Comparison of ENCODE assay signal across 15 cellular contexts in the genomic region with DNA sequence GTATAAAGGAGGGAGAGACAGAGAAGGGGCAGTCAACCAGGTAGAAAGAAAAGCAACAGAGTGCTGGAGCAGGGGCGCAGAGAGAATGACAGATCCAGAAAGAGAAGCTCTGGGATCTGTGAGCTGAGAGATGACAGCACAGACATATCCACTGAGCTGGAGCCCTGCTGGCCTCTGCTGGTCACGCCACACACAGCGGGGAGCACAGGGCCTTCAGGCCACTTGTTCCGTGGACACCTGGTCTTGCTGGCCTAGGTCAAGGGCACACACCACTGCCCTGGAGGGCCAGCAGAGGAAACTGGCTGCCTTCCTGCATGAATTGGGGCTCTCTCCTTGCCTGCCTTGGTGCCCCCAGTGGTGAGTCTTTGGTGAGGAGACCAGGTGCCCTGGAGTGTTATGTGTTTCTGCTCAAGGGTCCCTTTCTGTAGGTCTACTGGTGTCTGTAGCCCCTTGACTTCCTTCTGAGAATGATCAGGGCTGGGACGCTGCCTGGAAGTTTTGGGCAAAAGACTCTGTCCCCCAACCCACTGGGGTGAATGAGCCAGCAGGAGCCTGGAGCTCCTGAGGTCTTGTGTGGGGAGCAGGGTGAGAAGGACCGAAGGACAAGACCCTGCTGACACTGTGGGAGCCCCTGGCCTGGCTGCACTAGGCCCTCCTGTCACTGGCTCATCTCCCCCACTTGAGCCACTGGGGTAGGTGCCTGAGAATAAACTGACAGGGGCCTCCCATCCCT. TPM values are rescaled to one million over a fixed set of nuclear protein-coding genes. Genes with fewer than 3 reads are reported as not detected.
DNase-seq lines count a peak whose midpoint lies in the region; TF ChIP-seq lines count a peak whose summit lies in the region.
"Had no signal": no experiment of that assay in that cellular context is flagged by ENCODE, and none has a peak within 500 bp of the region (broad histone marks: within the 10 kb centered on the region; RNA-seq: fewer than 3 reads in every experiment).

No MANE protein-coding gene starts in this region.

- peak; percentile 56 for TF ChIP-seq CTCF in AG10803 (conservative IDR thresholded peaks at IDR 0.05; ENCODE audit: low read length)
- peak; percentile 75 for TF ChIP-seq CTCF in HFFc6 (IDR thresholded peaks at IDR 0.05)
- peak; percentile 27 to 63 for TF ChIP-seq CTCF in fibroblast of lung (conservative IDR thresholded peaks at IDR 0.05 in 1 of 2, IDR thresholded peaks at IDR 0.05 in 1 of 2; ENCODE audit: low read depth in 1 of 2, low read length in 2 of 2)
- peak; percentile 13 to 28 (median 25) for TF ChIP-seq CTCF in nephron (IDR thresholded peaks at IDR 0.05; ENCODE audit: unreplicated experiment in 3 of 3)

- H3K4me3 ChIP-seq in AG10803 (ENCODE audit: low read length) (no peak overlapping the region), fibroblast of lung (replicated peaks in 1 of 4; ENCODE audit: control extremely low read depth in 1 of 4, insufficient read depth in 1 of 4, low read depth in 3 of 4, low read length in 4 of 4) (no peak overlapping the region)
- H3K4me3 ChIP-seq: transverse colon had no signal

- H3K36me3 Mint-ChIP-seq in HFFc6 (ENCODE audit: low read depth) (peaks cover 21% of the 10 kb centered on the region), nephron (ENCODE audit: low read depth) (peaks cover 4% of the 10 kb centered on the region)

- DNase-seq in AG10803 (ENCODE audit: low read depth) (peak; percentile 39), HFFc6 (peak; percentile 45), fibroblast of lung (ENCODE audit: low read depth in 2 of 2) (peak in 1 of 2 donors; percentile 52), A172 (ENCODE audit: low spot score) (no peak), RKO (ENCODE audit: low spot score) (no peak), SIG-M5 (lab: John Stamatoyannopoulos, UW) (no peak), ecto neural progenitor cell (ENCODE audit: low spot score) (no peak)
- DNase-seq: activated CD4-positive, CD25-positive, alpha-beta regulatory T cell treated with anti-CD3 and anti-CD28 coated beads, Interleukin-2, amount 50 U/mL, for 72 hours; activated naive CD4-positive, alpha-beta T cell; CD4-positive, alpha-beta T cell; MM.1S; retina; transverse colon had no signal

- H3K9ac ChIP-seq in fibroblast of lung (ENCODE audit: insufficient read depth, low read length) = no peak overlapping the region

- H3K27me3 Mint-ChIP-seq in HFFc6 (ENCODE audit: insufficient read depth) = peaks cover 3% of the 10 kb centered on the region; the same call in 1 of the 2 replicates
- H3K27me3 Mint-ChIP-seq in nephron (ENCODE audit: low read depth) = peaks cover 15% of the 10 kb centered on the region

- no peaks in the 10 kb centered on the region for H4K20me1 ChIP-seq in fibroblast of lung (ENCODE audit: control insufficient read depth, extremely low read depth, insufficient read depth, low read length)

- no peaks in the 10 kb centered on the region for H3K36me3 ChIP-seq in fibroblast of lung (ENCODE audit: control insufficient read depth, insufficient read depth, low read length)
- H3K36me3 ChIP-seq: transverse colon had no signal

- no peak overlapping the region for H3K27ac ChIP-seq in fibroblast of lung (ENCODE audit: insufficient read depth, low read length)
- H3K27ac ChIP-seq: RWPE1, transverse colon had no signal

- no peaks in the 10 kb centered on the region for H3K79me2 ChIP-seq in fibroblast of lung (ENCODE audit: control insufficient read depth, insufficient read depth, low read length)

- no peaks in the 10 kb centered on the region for H3K4me1 ChIP-seq in fibroblast of lung (ENCODE audit: control insufficient read depth, extremely low read depth, insufficient read depth, low read length)
- H3K4me1 ChIP-seq: transverse colon had no signal

- no peak overlapping the region for H3K4me2 ChIP-seq in fibroblast of lung (ENCODE audit: extremely low read depth, insufficient read depth, low read length)

- H3K9me3 ChIP-seq in fibroblast of lung (ENCODE audit: control insufficient read depth, insufficient read depth, low read depth, low read length) = no peaks in the 10 kb centered on the region

- H3K27me3 ChIP-seq in fibroblast of lung (ENCODE audit: control insufficient read depth, insufficient read depth, low read length) = no peaks in the 10 kb centered on the region
- H3K27me3 ChIP-seq: transverse colon had no signal

- H3K4me3 Mint-ChIP-seq in HFFc6 = no peak overlapping the region
- no peak overlapping the region for H3K4me3 Mint-ChIP-seq in nephron
- H3K4me3 Mint-ChIP-seq: CD4-positive, alpha-beta T cell had no signal

- H3K4me1 Mint-ChIP-seq in HFFc6 (ENCODE audit: low read depth) (peaks cover 5% of the 10 kb centered on the region; the same call in 1 of the 2 replicates), nephron (peaks cover 22% of the 10 kb centered on the region)

- H3K9me3 Mint-ChIP-seq in HFFc6 (peaks cover 27% of the 10 kb centered on the region), nephron (peaks cover 28% of the 10 kb centered on the region)

- H3K27ac Mint-ChIP-seq in HFFc6 = no peak overlapping the region
- no peak overlapping the region for H3K27ac Mint-ChIP-seq in nephron
- H3K27ac Mint-ChIP-seq: CD4-positive, alpha-beta T cell had no signal

- H2AFZ ChIP-seq in fibroblast of lung (ENCODE audit: low read length) = no peak overlapping the region

RNA-seq across cellular contexts. Expression of gene ADAMTS2, which starts 59.2 kb away (rescaled TPM):
- total RNA-seq in HFFc6 (2021; fragmentation: NEBNext Ultra II Directional; extraction: Animal tissue kit (Norgen Biotek cat#: 25700)) = 10 to 100 TPM; 31.5 to 38.4 (median 34.1) TPM
- 16.2 and 27.0 TPM in 2 replicates for total RNA-seq in fibroblast of lung
- 30.3 and 70.2 TPM in 2 replicates for polyA plus RNA-seq in fibroblast of lung
- polyA plus RNA-seq in fibroblast of lung (2012) = 34.0 and 80.2 TPM in 2 replicates
- polyA minus RNA-seq in fibroblast of lung (ENCODE audit: low replicate concordance) = 81.7 and 114 TPM in 2 replicates
- total RNA-seq in A172 (2014; rRNA removed; shearing (Covaris generic)) = 0.14 and 0.79 TPM in 2 replicates
- total RNA-seq: CD4-positive, alpha-beta T cell had no signal

Comparison
In these comparisons a context has a peak if more than half of its experiments do, and no peak if none do; other contexts are left out.
1. DNase-seq: peak in AG10803 (single experiment) and HFFc6 (single experiment); none in A172 (single experiment), RKO (single experiment), SIG-M5 (single experiment) and ecto neural progenitor cell (single experiment).
2. CTCF ChIP-seq: peak in every context shown above with its lines; median percentile 75 in HFFc6; 56 in AG10803; 45 in fibroblast of lung; 25 in nephron.